21 cellular contexts compared by ENCODE assay signal in the genomic region with DNA sequence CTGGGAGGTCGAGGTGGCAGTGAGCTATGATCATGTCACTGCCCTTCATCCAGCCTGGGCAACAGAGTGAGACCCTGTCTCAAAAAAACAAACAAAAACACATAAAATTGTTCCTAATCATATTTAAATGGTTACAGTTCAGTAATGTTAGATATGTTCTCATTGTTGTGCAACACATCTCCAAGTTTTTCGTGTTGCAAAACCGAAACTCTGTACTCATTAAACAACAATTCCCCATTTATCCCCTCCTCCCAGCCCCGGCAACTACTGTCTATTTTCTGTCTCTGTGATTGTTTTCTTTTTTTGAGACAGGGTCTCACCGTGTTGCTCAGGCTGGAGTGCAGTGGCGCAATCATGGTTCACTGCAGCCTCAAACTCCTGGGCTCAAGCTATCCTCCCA. TPM values are rescaled to one million over a fixed set of nuclear protein-coding genes. Genes with fewer than 3 reads are reported as not detected.
"Had no signal": no experiment of that assay in that cellular context is flagged by ENCODE, and none has a peak within 500 bp of the region (broad histone marks: within the 10 kb centered on the region; RNA-seq: fewer than 3 reads in every experiment).

No MANE protein-coding gene starts in this region.

- H3K27me3 ChIP-seq: adrenal gland, uterus had no signal

- H3K27ac ChIP-seq: adrenal gland, tibial artery, uterus had no signal

- H3K9me3 ChIP-seq: adrenal gland, tibial artery, uterus had no signal

- H3K4me3 ChIP-seq: adrenal gland, tibial artery, uterus had no signal

- H3K36me3 ChIP-seq: adrenal gland, tibial artery, uterus had no signal

- H3K4me1 ChIP-seq: uterus had no signal

- DNase-seq: activated CD4-positive, alpha-beta T cell treated with anti-CD3 and anti-CD28 coated beads, Interleukin-2, amount 50 U/mL, for 1 hour; activated CD4-positive, CD25-positive, alpha-beta regulatory T cell treated with anti-CD3 and anti-CD28 coated beads, Interleukin-2, amount 50 U/mL, for 72 hours; activated CD8-positive, alpha-beta memory T cell treated with anti-CD3 and anti-CD28 coated beads for 24 hours; activated CD8-positive, alpha-beta memory T cell treated with anti-CD3 and anti-CD28 coated beads, Interleukin-2, amount 50 U/mL, for 48 hours; activated gamma-delta T cell; activated T-cell treated with anti-CD3 and anti-CD28 coated beads, Interleukin-2, amount 50 U/mL, for 48 hours; adrenal gland; dermis blood vessel endothelial cell; effector memory CD4-positive, alpha-beta T cell; foreskin melanocyte; glutamatergic neuron; hippocampal formation; islet precursor cell; left colon; midbrain; stimulated activated CD4-positive, alpha-beta T cell treated with anti-CD3 and anti-CD28 coated beads, Interleukin-2, amount 100 ng/mL, for 24 hours; stimulated activated naive CD8-positive, alpha-beta T cell treated with anti-CD3 and anti-CD28 coated beads, Interleukin-15, Interleukin-2, amounts not matched to agents 100 U/mL and 50 U/mL, for 24 hours; substantia nigra; tibial artery; uterus had no signal

- ATAC-seq: left colon; stimulated activated naive CD8-positive, alpha-beta T cell treated with anti-CD3 and anti-CD28 coated beads, Interleukin-15, Interleukin-2, amounts not matched to agents 100 U/mL and 50 U/mL, for 24 hours had no signal

RNA-seq across cellular contexts. Expression of a gene that starts 35.7 kb away (rescaled TPM):
- polyA plus RNA-seq: adrenal gland, endothelial cell of umbilical vein had no signal

RNA-seq across cellular contexts. Expression of a gene that starts 35.7 kb away (rescaled TPM):
- polyA plus RNA-seq: adrenal gland, endothelial cell of umbilical vein had no signal
